Comparison of ENCODE assay signal across 1 cellular context in the genomic region with DNA sequence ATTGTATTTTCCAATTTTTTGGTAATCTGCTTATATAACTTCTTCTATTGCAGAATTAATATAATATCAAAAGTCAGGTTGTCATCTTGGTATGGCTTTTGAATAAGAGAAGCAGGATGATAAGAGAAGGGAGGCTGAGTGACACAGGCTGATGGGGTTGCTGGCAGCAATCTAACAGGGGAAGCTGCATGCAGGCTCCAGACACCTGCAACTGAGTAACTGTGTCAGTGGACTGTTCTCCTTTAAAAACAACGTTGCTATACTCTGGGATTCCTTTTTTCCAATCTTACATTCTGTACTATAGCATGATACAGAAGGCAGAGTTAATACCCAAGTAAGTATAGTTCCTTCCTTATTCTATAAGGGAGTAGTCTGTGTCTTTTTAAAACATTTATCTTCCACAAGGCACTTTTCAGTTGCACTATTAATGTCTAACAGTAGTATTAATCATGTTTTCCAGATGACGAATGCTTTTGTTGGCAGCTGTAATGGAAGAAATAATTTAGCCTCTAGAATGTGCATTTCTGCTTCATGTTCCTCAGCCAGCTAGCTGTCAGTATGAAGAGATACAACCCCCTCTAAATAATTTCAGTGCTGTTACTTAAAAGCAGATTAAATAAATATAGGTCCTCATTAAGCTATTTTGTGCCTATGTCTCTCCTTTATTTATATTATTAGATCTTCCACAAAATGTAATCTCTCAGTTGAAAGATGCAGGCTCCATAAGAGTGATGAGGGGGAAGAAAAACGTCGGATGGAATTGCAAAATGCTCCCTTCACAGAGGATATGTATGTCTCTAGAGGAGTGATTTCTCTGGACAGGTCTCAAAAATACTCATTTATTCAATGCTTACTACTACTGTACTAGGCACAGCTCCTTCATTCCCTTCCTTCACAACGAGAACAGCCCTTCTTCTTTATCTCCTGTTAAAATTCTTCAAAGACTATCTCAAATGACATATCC.
TF ChIP-seq lines count a peak whose summit lies in the region.

No MANE protein-coding gene starts in this region.

TF ChIP-seq in IMR-90, 13 proteins besides CTCF, POLR2A, EP300 and RAD21:
- TF ChIP-seq, protein P1, sequence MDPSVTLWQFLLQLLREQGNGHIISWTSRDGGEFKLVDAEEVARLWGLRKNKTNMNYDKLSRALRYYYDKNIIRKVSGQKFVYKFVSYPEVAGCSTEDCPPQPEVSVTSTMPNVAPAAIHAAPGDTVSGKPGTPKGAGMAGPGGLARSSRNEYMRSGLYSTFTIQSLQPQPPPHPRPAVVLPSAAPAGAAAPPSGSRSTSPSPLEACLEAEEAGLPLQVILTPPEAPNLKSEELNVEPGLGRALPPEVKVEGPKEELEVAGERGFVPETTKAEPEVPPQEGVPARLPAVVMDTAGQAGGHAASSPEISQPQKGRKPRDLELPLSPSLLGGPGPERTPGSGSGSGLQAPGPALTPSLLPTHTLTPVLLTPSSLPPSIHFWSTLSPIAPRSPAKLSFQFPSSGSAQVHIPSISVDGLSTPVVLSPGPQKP (IDR thresholded peaks at IDR 0.05; ENCODE audit: borderline replicate concordance, low read depth, low read length) = no peak
- TF ChIP-seq SMC3 (IDR thresholded peaks at IDR 0.05; ENCODE audit: low read depth, low read length) (no peak), CEBPB (IDR thresholded peaks at IDR 0.05; ENCODE audit: low read depth, low read length) (no peak), BHLHE40 (IDR thresholded peaks at IDR 0.05; ENCODE audit: low read depth, low read length) (no peak), RFX5 (IDR thresholded peaks at IDR 0.05; ENCODE audit: low read depth, low read length) (no peak), NFE2L2 (IDR thresholded peaks at IDR 0.05; ENCODE audit: low read depth, low read length) (no peak), FOS (IDR thresholded peaks at IDR 0.05; ENCODE audit: low read depth, low read length) (no peak), MXI1 (IDR thresholded peaks at IDR 0.05; ENCODE audit: borderline replicate concordance, low read depth, low read length) (no peak), CHD1 (IDR thresholded peaks at IDR 0.05; ENCODE audit: low read depth, low read length) (no peak), MAFK (IDR thresholded peaks at IDR 0.05; ENCODE audit: low read depth, low read length) (no peak)
- TF ChIP-seq, protein P2, sequence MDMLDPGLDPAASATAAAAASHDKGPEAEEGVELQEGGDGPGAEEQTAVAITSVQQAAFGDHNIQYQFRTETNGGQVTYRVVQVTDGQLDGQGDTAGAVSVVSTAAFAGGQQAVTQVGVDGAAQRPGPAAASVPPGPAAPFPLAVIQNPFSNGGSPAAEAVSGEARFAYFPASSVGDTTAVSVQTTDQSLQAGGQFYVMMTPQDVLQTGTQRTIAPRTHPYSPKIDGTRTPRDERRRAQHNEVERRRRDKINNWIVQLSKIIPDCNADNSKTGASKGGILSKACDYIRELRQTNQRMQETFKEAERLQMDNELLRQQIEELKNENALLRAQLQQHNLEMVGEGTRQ (IDR thresholded peaks at IDR 0.05; ENCODE audit: low read depth, low read length) = no peak
